20 cellular contexts compared by ENCODE assay signal in genomic region chr9:138122201-138122600, GRCh38.
A peak's percentile ranks its signal among the peaks of the same experiment; 100 is the strongest.
DNase-seq lines count a peak whose midpoint lies in the region; ATAC-seq, FAIRE-seq and TF ChIP-seq lines count a peak whose summit lies in the region.
"Had no signal": no experiment of that assay in that cellular context is flagged by ENCODE, and none has a peak within 500 bp of the region (broad histone marks: within the 10 kb centered on the region; RNA-seq: fewer than 3 reads in every experiment).

No MANE protein-coding gene starts in this region.

- H3K9me3 Mint-ChIP-seq in CD8-positive, alpha-beta T cell = peaks cover under 1% of the 10 kb centered on the region

- H3K27ac ChIP-seq in BLaER1 = no peak overlapping the region
- no peak overlapping the region for H3K27ac ChIP-seq in RWPE2 (ENCODE audit: poor library complexity, severe bottlenecking)
- H3K27ac ChIP-seq in kidney (ENCODE audit: low read depth in 2 of 2, low read length in 2 of 2) = no peak overlapping the region
- H3K27ac ChIP-seq in neuronal stem cell (replicated peaks; ENCODE audit: low read length) = no peak overlapping the region
- no peak overlapping the region for H3K27ac ChIP-seq in CD8-positive, alpha-beta T cell (ENCODE audit: low read depth, low read length)
- H3K27ac ChIP-seq: GM23248 had no signal

- no peaks in the 10 kb centered on the region for H3K36me3 ChIP-seq in BLaER1
- H3K36me3 ChIP-seq in RWPE2 (ENCODE audit: low read depth) = no peaks in the 10 kb centered on the region
- H3K36me3 ChIP-seq in kidney (ENCODE audit: control insufficient read depth in 1 of 2, insufficient read depth in 2 of 2, low read length in 2 of 2) = no peaks in the 10 kb centered on the region
- no peaks in the 10 kb centered on the region for H3K36me3 ChIP-seq in neuronal stem cell (replicated peaks in 1 of 2; ENCODE audit: control insufficient read depth in 2 of 2, insufficient read depth in 2 of 2, low read length in 2 of 2)
- no peaks in the 10 kb centered on the region for H3K36me3 ChIP-seq in CD8-positive, alpha-beta T cell (ENCODE audit: insufficient read depth, low read length)
- H3K36me3 ChIP-seq: HAP-1 had no signal

- H3K4ac ChIP-seq in neuronal stem cell (ENCODE audit: low read length) = no peak overlapping the region

- H3K23ac ChIP-seq in neuronal stem cell (ENCODE audit: low read depth, low read length, poor library complexity) = peak overlapping the region; percentile 75

- no peak overlapping the region for H2BK15ac ChIP-seq in neuronal stem cell (ENCODE audit: low read length)

- no peak overlapping the region for H2BK12ac ChIP-seq in neuronal stem cell (ENCODE audit: low read length)

- no peak for TF ChIP-seq CTCF in RWPE2 (IDR thresholded peaks at IDR 0.05; ENCODE audit: poor library complexity, severe bottlenecking)
- TF ChIP-seq CTCF in kidney (IDR thresholded peaks at IDR 0.05; ENCODE audit: borderline replicate concordance, extremely low read depth, insufficient read depth) = no peak
- TF ChIP-seq CTCF in CD8-positive, alpha-beta T cell (IDR thresholded peaks at IDR 0.05) = no peak

- H3K27ac Mint-ChIP-seq in CD8-positive, alpha-beta T cell = no peak overlapping the region

- H2AK5ac ChIP-seq in neuronal stem cell (ENCODE audit: low read depth, low read length) = no peak overlapping the region

- no peak overlapping the region for H4K91ac ChIP-seq in neuronal stem cell (ENCODE audit: low read depth, low read length, poor library complexity)

- H3K27me3 ChIP-seq in BLaER1 (no peaks in the 10 kb centered on the region), RWPE2 (ENCODE audit: insufficient read depth, poor library complexity, severe bottlenecking) (no peaks in the 10 kb centered on the region), neuronal stem cell (ENCODE audit: control insufficient read depth in 3 of 3, insufficient read depth in 3 of 3, low read depth in 1 of 3, low read length in 3 of 3) (no peaks in the 10 kb centered on the region)
- no peaks in the 10 kb centered on the region for H3K27me3 ChIP-seq in CD8-positive, alpha-beta T cell (ENCODE audit: insufficient read depth, low read length)

- H4K8ac ChIP-seq in neuronal stem cell (ENCODE audit: low read depth, low read length) = no peak overlapping the region

- peaks cover 2% of the 10 kb centered on the region for H3K79me1 ChIP-seq in neuronal stem cell (ENCODE audit: low read depth, low read length)

- CTCF ChIA-PET in CD8-positive, alpha-beta T cell (lab: Charles Lee) = no interaction called here

- no peak for FAIRE-seq in kidney (lab: Jason Lieb, UNC)
- FAIRE-seq: GM12878 had no signal

- no peak overlapping the region for H3K4me3 Mint-ChIP-seq in CD8-positive, alpha-beta T cell
- H3K4me3 Mint-ChIP-seq: CD14-positive monocyte; CD4-positive, alpha-beta memory T cell had no signal

- no peaks in the 10 kb centered on the region for H4K20me1 ChIP-seq in BLaER1

- H3K36me3 Mint-ChIP-seq in CD8-positive, alpha-beta T cell = no peaks in the 10 kb centered on the region
- H3K36me3 Mint-ChIP-seq: CD14-positive monocyte; CD4-positive, alpha-beta memory T cell had no signal

- no peak overlapping the region for H3K9ac ChIP-seq in BLaER1
- H3K9ac ChIP-seq in kidney (ENCODE audit: low read length in 2 of 2) = no peak overlapping the region
- H3K9ac ChIP-seq in neuronal stem cell (ENCODE audit: low read depth, low read length, poor library complexity) = peak overlapping the region; percentile 70
- H3K9ac ChIP-seq: GM23248 had no signal

- H3K4me2 ChIP-seq in BLaER1 (peak overlapping the region; percentile 43), neuronal stem cell (ENCODE audit: insufficient read depth, low read length, poor library complexity, severe bottlenecking) (no peak overlapping the region)

- no peak overlapping the region for H2AFZ ChIP-seq in neuronal stem cell (ENCODE audit: low read length)
- H2AFZ ChIP-seq: GM23248 had no signal

- intact Hi-C loops in kidney (cut with DNase I) = no loop called here
- intact Hi-C loops in CD8-positive, alpha-beta T cell (cut with DNase I, micrococcal nuclease) = no loop called here

- no peak overlapping the region for H3K18ac ChIP-seq in neuronal stem cell (ENCODE audit: low read length)

- WGBS in neuronal stem cell (ENCODE audit: extremely low coverage in 2 of 2, insufficient read length in 2 of 2, insufficient replicate concordance in 1 of 2), 2 donors = no CpG with 5 or more reads among the region's 17 CpGs

- POLR2A ChIA-PET in CD8-positive, alpha-beta T cell (lab: Charles Lee) = no interaction called here

- peaks cover 38% of the 10 kb centered on the region for H3K4me1 ChIP-seq in BLaER1
- H3K4me1 ChIP-seq in RWPE2 (ENCODE audit: insufficient read depth, poor library complexity, severe bottlenecking) = no peaks in the 10 kb centered on the region
- no peaks in the 10 kb centered on the region for H3K4me1 ChIP-seq in kidney (ENCODE audit: control insufficient read depth in 1 of 2, insufficient read depth in 1 of 2, low read depth in 1 of 2, low read length in 2 of 2)
- H3K4me1 ChIP-seq in neuronal stem cell (ENCODE audit: control insufficient read depth in 2 of 2, insufficient read depth in 1 of 2, low read depth in 1 of 2, low read length in 2 of 2) = no peaks in the 10 kb centered on the region
- no peaks in the 10 kb centered on the region for H3K4me1 ChIP-seq in CD8-positive, alpha-beta T cell (ENCODE audit: insufficient read depth, low read length)
- H3K4me1 ChIP-seq: HAP-1 had no signal

- no peak overlapping the region for H2BK120ac ChIP-seq in neuronal stem cell (ENCODE audit: low read depth, low read length)

- H2BK5ac ChIP-seq in neuronal stem cell (ENCODE audit: low read length) = no peak overlapping the region

- peak; percentile 32 for DNase-seq in RWPE2 (ENCODE audit: low spot score)
- DNase-seq in kidney = peak; percentile 38
- no peak for DNase-seq in neuronal stem cell (ENCODE audit: low spot score)
- DNase-seq in C1 segment of cervical spinal cord (lab: John Stamatoyannopoulos, UW) = no peak
- no peak for DNase-seq in COLO668 (lab: John Stamatoyannopoulos, UW; ENCODE audit: unreplicated experiment)
- DNase-seq in CD8-positive, alpha-beta T cell = no peak
- DNase-seq: 8988T; CD4-positive, alpha-beta memory T cell; COR-L47; DMS 273 treated with DMSO at 0.1 percent for 48 hours; DMS53; DND-41; EL; GM23248; KG1 had no signal

- H3K9me3 ChIP-seq in BLaER1 = peaks cover 3% of the 10 kb centered on the region; the same call in 1 of the 2 replicates
- no peaks in the 10 kb centered on the region for H3K9me3 ChIP-seq in RWPE2 (ENCODE audit: severe bottlenecking)
- no peaks in the 10 kb centered on the region for H3K9me3 ChIP-seq in kidney (ENCODE audit: control insufficient read depth in 1 of 2, low read length in 2 of 2)
- peaks cover 0 to 43% of the 10 kb centered on the region in 2 donors for H3K9me3 ChIP-seq in neuronal stem cell (replicated peaks in 1 of 2; ENCODE audit: control insufficient read depth in 2 of 2, insufficient read depth in 1 of 2, low read depth in 1 of 2, low read length in 2 of 2)
- no peaks in the 10 kb centered on the region for H3K9me3 ChIP-seq in CD8-positive, alpha-beta T cell (ENCODE audit: low read length)

- no peaks in the 10 kb centered on the region for H3K4me1 Mint-ChIP-seq in CD8-positive, alpha-beta T cell (ENCODE audit: low read depth)
- H3K4me1 Mint-ChIP-seq: CD4-positive, alpha-beta memory T cell had no signal

- peaks cover 3% of the 10 kb centered on the region for H3K27me3 Mint-ChIP-seq in CD8-positive, alpha-beta T cell (ENCODE audit: low read depth)

- H3K4me3 ChIP-seq in BLaER1 = no peak overlapping the region
- no peak overlapping the region for H3K4me3 ChIP-seq in RWPE2 (ENCODE audit: severe bottlenecking)
- no peak overlapping the region for H3K4me3 ChIP-seq in kidney (ENCODE audit: low read length in 2 of 2)
- peak overlapping the region in 1 of 2 donors; percentile 66 for H3K4me3 ChIP-seq in neuronal stem cell (ENCODE audit: low read length in 2 of 2)
- no peak overlapping the region for H3K4me3 ChIP-seq in CD8-positive, alpha-beta T cell (ENCODE audit: low read depth, low read length)
- H3K4me3 ChIP-seq: GM12878, GM23248, HAP-1 had no signal

- H3K14ac ChIP-seq in neuronal stem cell (ENCODE audit: low read length) = no peak overlapping the region

- ATAC-seq in RWPE2 (ENCODE audit: low read depth) (no peak), GM18867 (IDR thresholded peaks at IDR 0.05; ENCODE audit: unreplicated experiment) (no peak)
- ATAC-seq in CD8-positive, alpha-beta T cell = no peak
- ATAC-seq: GM12878 had no signal

Comparison
In these comparisons a context has a peak if more than half of its experiments do, and no peak if none do; other contexts are left out.
1. DNase-seq: peak in RWPE2 (single experiment) and kidney (single experiment); none in neuronal stem cell (single experiment), C1 segment of cervical spinal cord (0 of 14), COLO668 (single experiment) and CD8-positive, alpha-beta T cell (0 of 7).